7 cellular contexts compared by ENCODE assay signal in genomic region chr15:20783598-20784184, GRCh38.
DNase-seq lines count a peak whose midpoint lies in the region; ATAC-seq, FAIRE-seq and TF ChIP-seq lines count a peak whose summit lies in the region.
"Not testable (repeated sequence)": the region's sequence is repeated elsewhere in the genome, so short reads cannot be mapped to it uniquely, and the experiment has no call there.

No MANE protein-coding gene starts in this region.

- H3K36me3 ChIP-seq in psoas muscle (ENCODE audit: insufficient read depth in 1 of 2, low read depth in 1 of 2) = not testable (repeated sequence)

- not testable (repeated sequence) for H3K4me3 Mint-ChIP-seq in activated CD4-positive, alpha-beta T cell treated with anti-CD3 and anti-CD28 coated beads for 36 hours

- POLR2A ChIA-PET in activated CD4-positive, alpha-beta T cell treated with anti-CD3 and anti-CD28 coated beads for 36 hours (lab: Charles Lee) = not testable (repeated sequence)

- not testable (repeated sequence) for H3K9me3 ChIP-seq in psoas muscle

- not testable (repeated sequence) for H3K4me3 ChIP-seq in psoas muscle

- not testable (repeated sequence) for H3K36me3 Mint-ChIP-seq in activated CD4-positive, alpha-beta T cell treated with anti-CD3 and anti-CD28 coated beads for 36 hours (ENCODE audit: low read depth)

- not testable (repeated sequence) for H3K27ac ChIP-seq in psoas muscle

- not testable (repeated sequence) for DNase-seq in GM19239 (ENCODE audit: insufficient read length, low spot score)
- DNase-seq in activated CD4-positive, alpha-beta T cell treated with anti-CD3 and anti-CD28 coated beads for 36 hours = peak; percentile 71
- peak; percentile 55 for DNase-seq in activated CD8-positive, alpha-beta memory T cell treated with anti-CD3 and anti-CD28 coated beads for 24 hours
- peak; percentile 20 to 31 for DNase-seq in activated T-cell treated with anti-CD3 and anti-CD28 coated beads, Interleukin-2, amount 50 U/mL, for 48 hours
- DNase-seq in activated gamma-delta T cell treated with Interleukin-2 at 50 U/mL for 16 hours = peak; percentile 3
- peak; percentile 72 for DNase-seq in cardiac septum (ENCODE audit: low spot score)
- peak; percentile 16 to 48 for DNase-seq in psoas muscle

- WGBS in psoas muscle, 3 donors = 22% methylated on average over 10 of the region's 36 CpGs; no CpG with 5 or more reads in 2 of the 3 donors

- not testable (repeated sequence) for H3K27ac Mint-ChIP-seq in activated CD4-positive, alpha-beta T cell treated with anti-CD3 and anti-CD28 coated beads for 36 hours

- not testable (repeated sequence) for H3K27me3 ChIP-seq in psoas muscle (ENCODE audit: insufficient read depth in 3 of 3, low read length in 2 of 3)

- CTCF ChIA-PET in activated CD4-positive, alpha-beta T cell treated with anti-CD3 and anti-CD28 coated beads for 36 hours (lab: Charles Lee) = not testable (repeated sequence)

- ATAC-seq in activated CD4-positive, alpha-beta T cell treated with anti-CD3 and anti-CD28 coated beads for 36 hours = peak; percentile 49
- not testable (repeated sequence) for ATAC-seq in psoas muscle

- H3K4me1 Mint-ChIP-seq in activated CD4-positive, alpha-beta T cell treated with anti-CD3 and anti-CD28 coated beads for 36 hours = not testable (repeated sequence)

- not testable (repeated sequence) for H3K4me1 ChIP-seq in psoas muscle

- not testable (repeated sequence) for H3K27me3 Mint-ChIP-seq in activated CD4-positive, alpha-beta T cell treated with anti-CD3 and anti-CD28 coated beads for 36 hours

- not testable (repeated sequence) for H3K9me3 Mint-ChIP-seq in activated CD4-positive, alpha-beta T cell treated with anti-CD3 and anti-CD28 coated beads for 36 hours (ENCODE audit: low read depth)

- intact Hi-C loops in activated CD4-positive, alpha-beta T cell treated with anti-CD3 and anti-CD28 coated beads for 36 hours (cut with DNase I, micrococcal nuclease); cardiac septum (cut with DNase I); psoas muscle (cut with DNase I): not testable (repeated sequence)

- TF ChIP-seq CTCF in psoas muscle (IDR thresholded peaks at IDR 0.05) = peak; percentile 18

- FAIRE-seq in GM19239 (lab: Jason Lieb, UNC) = peak; percentile 14
